Comparison of ENCODE assay signal across 10 cellular contexts in the genomic region with DNA sequence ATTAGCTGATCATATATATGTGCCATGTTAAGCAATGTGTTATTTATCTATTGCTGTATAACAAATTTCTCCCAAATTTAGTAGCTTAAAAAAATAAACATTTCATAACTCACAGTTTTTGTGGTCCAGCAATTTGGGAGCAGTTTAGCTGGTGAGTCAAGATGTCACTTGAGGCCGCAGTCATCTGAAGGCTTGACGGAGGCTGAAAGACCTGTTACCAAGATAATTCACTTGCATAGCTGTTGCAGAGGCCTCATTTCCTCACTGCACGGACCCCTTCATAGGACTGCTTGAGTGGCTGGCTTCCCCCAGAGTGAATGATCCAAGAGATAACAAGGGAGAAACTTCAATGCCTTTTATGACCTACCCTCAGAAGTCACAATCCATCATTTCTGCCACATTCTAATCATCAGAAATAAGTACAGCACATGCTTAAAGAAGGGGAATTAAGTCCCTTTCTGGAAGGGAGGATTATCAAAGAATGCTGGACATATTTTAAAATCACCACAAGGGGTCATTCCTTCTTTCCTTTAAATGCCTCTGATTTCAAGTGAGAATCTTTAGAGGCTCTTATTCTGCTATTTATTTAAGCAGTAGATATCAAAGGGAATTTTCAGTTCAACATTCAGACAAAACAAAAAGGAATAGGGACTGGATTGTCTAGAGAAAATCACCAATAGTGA. TPM values are rescaled to one million over a fixed set of nuclear protein-coding genes. Genes with fewer than 3 reads are reported as not detected.
DNase-seq lines count a peak whose midpoint lies in the region; ATAC-seq and TF ChIP-seq lines count a peak whose summit lies in the region.
"Had no signal": no experiment of that assay in that cellular context is flagged by ENCODE, and none has a peak within 500 bp of the region (broad histone marks: within the 10 kb centered on the region; RNA-seq: fewer than 3 reads in every experiment).

No MANE protein-coding gene starts in this region.

- no peak overlapping the region for H3K4me3 ChIP-seq in dorsolateral prefrontal cortex

- H3K27me3 ChIP-seq in dorsolateral prefrontal cortex: no peaks in the 10 kb centered on the region

- no peak overlapping the region for H3K4me3 Mint-ChIP-seq in osteocyte (ENCODE audit: unreplicated experiment)

- H3K36me3 Mint-ChIP-seq in osteocyte (ENCODE audit: unreplicated experiment): no peaks in the 10 kb centered on the region

- H3K27ac ChIP-seq in dorsolateral prefrontal cortex: no peak overlapping the region

- POLR2A ChIA-PET in GM10248 (lab: Yijun Ruan, JAX): no interaction called here

- intact Hi-C loops in dorsolateral prefrontal cortex (cut with DNase I): no loop called here

- H3K27me3 Mint-ChIP-seq in osteocyte (ENCODE audit: unreplicated experiment): no peaks in the 10 kb centered on the region

- H3K27ac Mint-ChIP-seq in osteocyte (ENCODE audit: unreplicated experiment): no peak overlapping the region

- peak; percentile 21 for TF ChIP-seq CTCF in GM10248 (IDR thresholded peaks at IDR 0.05; ENCODE audit: control extremely low read depth, extremely low read depth, low read depth, missing control alignments)
- TF ChIP-seq CTCF in dorsolateral prefrontal cortex (IDR thresholded peaks at IDR 0.05 in 54 of 56, conservative IDR thresholded peaks at IDR 0.05 in 2 of 56; ENCODE audit: low read depth in 1 of 56, partially characterized antibody in 56 of 56): peak in 51 of 56 donors; percentile 16 to 59 (median 40)
- TF ChIP-seq CTCF in osteocyte (IDR thresholded peaks at IDR 0.05): peak; percentile 61

- peaks cover 8% of the 10 kb centered on the region for H3K4me1 Mint-ChIP-seq in osteocyte (ENCODE audit: unreplicated experiment)

- CTCF ChIA-PET in GM10248 (lab: Yijun Ruan, JAX): interaction anchor here (0.9 to 2.1 kb wide), 7 partner anchors 10 to 418 kb away, joined by 3 to 7 read pairs (median 5); a partner anchor contains a TSS

- ATAC-seq in HG03196 (IDR thresholded peaks at IDR 0.05; ENCODE audit: unreplicated experiment): no peak
- no peak for ATAC-seq in HG03025 (IDR thresholded peaks at IDR 0.05; ENCODE audit: low FRiP score, unreplicated experiment)

- H3K9me3 Mint-ChIP-seq in osteocyte (ENCODE audit: unreplicated experiment): no peaks in the 10 kb centered on the region

- no peak for DNase-seq in GM10248 (ENCODE audit: extremely low spot score)
- peak; percentile 26 for DNase-seq in NCI-H69 (lab: John Stamatoyannopoulos, UW)
- no peak for DNase-seq in dorsolateral prefrontal cortex
- DNase-seq in osteocyte (ENCODE audit: extremely low spot score, unreplicated experiment): no peak
- no peak for DNase-seq in hypothalamus (lab: John Stamatoyannopoulos, UW)
- no peak for DNase-seq in activated CD4-positive, alpha-beta T cell treated with anti-CD3 and anti-CD28 coated beads for 1 hour
- DNase-seq: anterior cingulate cortex, NCI-H1105 treated with DMSO at 0.1 percent for 48 hours had no signal

RNA-seq across cellular contexts. Expression of a gene that starts 10.5 kb away (rescaled TPM):
- total RNA-seq in dorsolateral prefrontal cortex (100 to 1,000 TPM; 135 to 282 (median 233) TPM), osteocyte (69.2 and 69.5 TPM in 2 replicates)
